In the genomic region with DNA sequence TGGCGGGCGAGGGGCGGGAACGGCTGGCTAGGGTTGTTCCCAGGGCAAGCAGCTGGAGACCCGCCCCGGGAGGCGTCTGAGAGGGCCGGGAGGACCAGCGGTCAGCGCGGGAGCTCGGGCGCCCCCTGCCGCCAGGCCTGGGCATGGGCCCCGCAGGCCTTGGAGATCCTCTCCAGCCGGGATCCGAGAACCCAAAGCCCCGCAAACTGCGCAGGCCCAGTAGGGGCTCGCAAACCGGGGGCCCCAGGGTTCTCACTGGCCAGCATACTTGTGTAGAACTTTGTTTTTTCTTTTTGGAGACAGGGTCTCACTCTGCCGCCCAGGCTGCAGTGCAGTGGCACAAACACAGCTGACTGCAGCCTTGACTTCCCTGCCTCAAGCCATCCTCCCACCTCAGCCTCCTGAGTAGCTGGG, we compare ENCODE assay signal across 8 cellular contexts. TPM values are rescaled to one million over a fixed set of nuclear protein-coding genes. Genes with fewer than 3 reads are reported as not detected.
A peak's percentile ranks its signal among the peaks of the same experiment; 100 is the strongest.
DNase-seq lines count a peak whose midpoint lies in the region; ATAC-seq and TF ChIP-seq lines count a peak whose summit lies in the region.

No MANE protein-coding gene starts in this region.

- H3K27ac ChIP-seq in DND-41 (ENCODE audit: low read length) (no peak overlapping the region), left ventricle myocardium inferior (replicated peaks) (peak overlapping the region; percentile 12), sigmoid colon (peak overlapping the region in 3 of 4 donors; percentile 30 to 42 (median 42))

- no peaks in the 10 kb centered on the region for H3K9me3 ChIP-seq in DND-41 (ENCODE audit: insufficient read depth, low read length, severe bottlenecking)
- H3K9me3 ChIP-seq in left ventricle myocardium inferior (replicated peaks), result no peaks in the 10 kb centered on the region
- no peaks in the 10 kb centered on the region for H3K9me3 ChIP-seq in sigmoid colon

- H3K36me3 ChIP-seq in DND-41 (ENCODE audit: insufficient read depth, low read length) (no peaks in the 10 kb centered on the region), left ventricle myocardium inferior (no peaks in the 10 kb centered on the region), sigmoid colon (no peaks in the 10 kb centered on the region)

- H3K36me3 Mint-ChIP-seq in activated T-cell treated with anti-CD3 and anti-CD28 coated beads, Interleukin-2, amount 50 U/mL, for 4 hours (ENCODE audit: insufficient read depth), result no peaks in the 10 kb centered on the region

- no peak overlapping the region for H3K4me3 Mint-ChIP-seq in activated T-cell treated with anti-CD3 and anti-CD28 coated beads, Interleukin-2, amount 50 U/mL, for 4 hours

- peaks cover 62% of the 10 kb centered on the region for H3K27me3 Mint-ChIP-seq in activated T-cell treated with anti-CD3 and anti-CD28 coated beads, Interleukin-2, amount 50 U/mL, for 4 hours (ENCODE audit: low read depth)

- intact Hi-C loops in left ventricle myocardium inferior (cut with micrococcal nuclease), result no loop called here
- intact Hi-C loops in sigmoid colon (cut with DNase I), result loop anchor here (5.0 kb wide), 3 partner anchors 269 to 469 kb away; no protein-coding TSS in a partner anchor

- 0 out of 2 replicates have a peak, but pooled peaks cover 3% of the 10 kb centered on the region for H4K20me1 ChIP-seq in DND-41 (ENCODE audit: insufficient read depth, low read length)

- peak; percentile 27 for TF ChIP-seq CTCF in DND-41 (IDR thresholded peaks at IDR 0.05; ENCODE audit: borderline replicate concordance, extremely low read depth, low read length, poor library complexity, severe bottlenecking)
- peak; percentile 97 for TF ChIP-seq CTCF in left ventricle myocardium inferior (IDR thresholded peaks at IDR 0.05; ENCODE audit: borderline replicate concordance)
- TF ChIP-seq CTCF in sigmoid colon (IDR thresholded peaks at IDR 0.05), result peak; percentile 47 to 94 (median 72)

- H3K9me3 Mint-ChIP-seq in activated T-cell treated with anti-CD3 and anti-CD28 coated beads, Interleukin-2, amount 50 U/mL, for 4 hours, result no peaks in the 10 kb centered on the region

- no peak for TF ChIP-seq POLR2A in sigmoid colon (IDR thresholded peaks at IDR 0.05)

- no peak overlapping the region for H3K4me2 ChIP-seq in DND-41 (ENCODE audit: insufficient read depth, low read length)

- H3K27me3 ChIP-seq in DND-41 (ENCODE audit: insufficient read depth, low read length, poor library complexity) (peaks cover 11% of the 10 kb centered on the region), left ventricle myocardium inferior (ENCODE audit: low read depth) (peaks cover 58% of the 10 kb centered on the region), sigmoid colon (peaks cover 0 to 14% (median 9%) of the 10 kb centered on the region in 3 donors)

- no peaks in the 10 kb centered on the region for H3K4me1 Mint-ChIP-seq in activated T-cell treated with anti-CD3 and anti-CD28 coated beads, Interleukin-2, amount 50 U/mL, for 4 hours (ENCODE audit: low read depth)

- H3K4me3 ChIP-seq in DND-41 (ENCODE audit: low read depth in 1 of 2, low read length in 2 of 2) (no peak overlapping the region), left ventricle myocardium inferior (peak overlapping the region; percentile 64), sigmoid colon (peak overlapping the region; percentile 22 to 49 (median 42))

- H2AFZ ChIP-seq in DND-41 (ENCODE audit: low read depth, low read length), result no peak overlapping the region

- H3K79me2 ChIP-seq in DND-41 (ENCODE audit: insufficient read depth, low read length), result no peaks in the 10 kb centered on the region

- no peaks in the 10 kb centered on the region for H3K4me1 ChIP-seq in DND-41 (ENCODE audit: insufficient read depth, low read length)
- H3K4me1 ChIP-seq in left ventricle myocardium inferior, result peaks cover 13% of the 10 kb centered on the region
- H3K4me1 ChIP-seq in sigmoid colon, result peaks cover 0 to 11% (median 9%) of the 10 kb centered on the region in 4 donors

- no peak for TF ChIP-seq EP300 in sigmoid colon (IDR thresholded peaks at IDR 0.05)

- ATAC-seq in DND-41 (ENCODE audit: insufficient read depth, low read depth) (no peak), HG03095 (IDR thresholded peaks at IDR 0.05; ENCODE audit: unreplicated experiment) (no peak), HG02938 (IDR thresholded peaks at IDR 0.05; ENCODE audit: unreplicated experiment) (no peak)
- ATAC-seq in activated T-cell treated with anti-CD3 and anti-CD28 coated beads, Interleukin-2, amount 50 U/mL, for 4 hours, result peak; percentile 54 to 63

- DNase-seq in DND-41 (no peak), HT1080 (ENCODE audit: low read depth) (peak; percentile 15), left ventricle myocardium inferior (peak; percentile 72), sigmoid colon (peak; percentile 84), glomerular visceral epithelial cell (ENCODE audit: extremely low spot score) (no peak)
- DNase-seq in activated T-cell treated with anti-CD3 and anti-CD28 coated beads, Interleukin-2, amount 50 U/mL, for 4 hours, result no peak

- no peak overlapping the region for H3K9ac ChIP-seq in DND-41 (ENCODE audit: low read depth, low read length)

- WGBS in sigmoid colon, 2 donors, result 2 to 4% methylated on average over 22 of the region's 22 CpGs

RNA-seq across cellular contexts. Expression of a gene that starts 20.8 kb away (rescaled TPM):
- not detected in 2 replicates for total RNA-seq in HT1080 (2014; rRNA removed; shearing (Covaris generic))
- polyA plus RNA-seq in HT1080 (2015; cell fraction: cytosol; rRNA removed), result 0.03 and 0.05 TPM in 2 replicates
- 0.02 and 0.07 TPM in 2 replicates for polyA plus RNA-seq in HT1080 (2015; cell fraction: nucleus; rRNA removed)
- under 1 TPM in 1 of 3 donors, not detected in 2; 0.03 TPM for total RNA-seq in activated T-cell treated with anti-CD3 and anti-CD28 coated beads, Interleukin-2, amount 50 U/mL, for 4 hours
- total RNA-seq in left ventricle myocardium inferior (8.6 TPM), sigmoid colon (10 to 100 TPM in 1 of 4 donors, 1 to 10 TPM in 3; 3.6 to 19.7 (median 5.0) TPM)
- 1 to 10 TPM in 2 of 3 donors, under 1 TPM in 1; 0.69 to 3.3 (median 1.2) TPM for polyA plus RNA-seq in sigmoid colon

Comparison
In these comparisons a context has a peak if more than half of its experiments do, and no peak if none do; other contexts are left out.
1. ATAC-seq: peak in activated T-cell treated with anti-CD3 and anti-CD28 coated beads, Interleukin-2, amount 50 U/mL, for 4 hours (2 of 2); none in DND-41 (single experiment), HG03095 (single experiment) and HG02938 (single experiment).
2. DNase-seq: peak in HT1080 (single experiment), left ventricle myocardium inferior (single experiment) and sigmoid colon (single experiment); none in DND-41 (single experiment), activated T-cell treated with anti-CD3 and anti-CD28 coated beads, Interleukin-2, amount 50 U/mL, for 4 hours (single experiment) and glomerular visceral epithelial cell (single experiment).
3. H3K4me3 ChIP-seq: peak in left ventricle myocardium inferior (single experiment) and sigmoid colon (4 of 4); none in DND-41 (0 of 2).
4. CTCF ChIP-seq: peak in every context shown above with its lines; median percentile 97 in left ventricle myocardium inferior; 72 in sigmoid colon; 27 in DND-41.